29 cellular contexts compared by ENCODE assay signal in genomic region chr9:93368437-93368836, GRCh38.
"Had no signal": no experiment of that assay in that cellular context is flagged by ENCODE, and none has a peak within 500 bp of the region (broad histone marks: within the 10 kb centered on the region; RNA-seq: fewer than 3 reads in every experiment).

No MANE protein-coding gene starts in this region.

- H3K4me3 Mint-ChIP-seq: stimulated activated effector memory CD8-positive, alpha-beta T cell treated with anti-CD3 and anti-CD28 coated beads, Interleukin-12 subunit alpha, Interleukin-12 subunit beta, amount 100 ng/mL, for 72 hours; stimulated activated memory B cell treated with anti-CD40 and anti-IgM and Interleukin-4, amounts not matched to agents 10 μg/mL and 1 μg/mL and 100 μg/mL, for 72 hours; stimulated activated naive B cell treated with anti-CD40 and anti-IgM and Interleukin-4, amounts not matched to agents 10 μg/mL and 1 μg/mL and 100 μg/mL, for 72 hours; stimulated activated naive CD8-positive, alpha-beta T cell treated with anti-CD3 and anti-CD28 coated beads, Interleukin-15, amount 100 ng/mL, for 72 hours; stimulated activated naive CD8-positive, alpha-beta T cell treated with anti-CD3 and anti-CD28 coated beads, Interleukin-15, Interleukin-2, amounts not matched to agents 100 ng/mL and 50 ng/mL, for 24 hours; type B pancreatic cell had no signal

- FAIRE-seq: urothelium cell line had no signal

- ATAC-seq: stimulated activated effector memory CD8-positive, alpha-beta T cell treated with anti-CD3 and anti-CD28 coated beads, Interleukin-12 subunit alpha, Interleukin-12 subunit beta, amount 100 ng/mL, for 72 hours; stimulated activated memory B cell treated with anti-CD40 and anti-IgM and Interleukin-4, amounts not matched to agents 10 μg/mL and 1 μg/mL and 100 μg/mL, for 72 hours; stimulated activated naive B cell treated with anti-CD40 and anti-IgM and Interleukin-4, amounts not matched to agents 10 μg/mL and 1 μg/mL and 100 μg/mL, for 72 hours; stimulated activated naive CD8-positive, alpha-beta T cell treated with anti-CD3 and anti-CD28 coated beads, Interleukin-15, amount 100 ng/mL, for 72 hours; stimulated activated naive CD8-positive, alpha-beta T cell treated with anti-CD3 and anti-CD28 coated beads, Interleukin-15, Interleukin-2, amounts not matched to agents 100 U/mL and 50 U/mL, for 24 hours; upper lobe of right lung had no signal

- H3K27me3 Mint-ChIP-seq: stimulated activated naive CD8-positive, alpha-beta T cell treated with anti-CD3 and anti-CD28 coated beads, Interleukin-15, Interleukin-2, amounts not matched to agents 100 ng/mL and 50 ng/mL, for 24 hours had no signal

- H3K9me3 Mint-ChIP-seq: stimulated activated effector memory CD8-positive, alpha-beta T cell treated with anti-CD3 and anti-CD28 coated beads, Interleukin-12 subunit alpha, Interleukin-12 subunit beta, amount 100 ng/mL, for 72 hours had no signal

- H3K27ac ChIP-seq: stomach, suprapubic skin, testis, thoracic aorta, thyroid gland, tibial artery, tibial nerve, transverse colon, upper lobe of left lung, upper lobe of right lung, uterus, vagina had no signal

- H3K4me3 ChIP-seq: stomach, suprapubic skin, testis, thoracic aorta, thyroid gland, tibial artery, tibial nerve, transverse colon, upper lobe of left lung, upper lobe of right lung, uterus, vagina had no signal

- DNase-seq: stimulated activated CD4-positive, alpha-beta T cell treated with anti-CD3 and anti-CD28 coated beads, Interleukin-2, amount 100 ng/mL, for 48 hours; stimulated activated CD4-positive, alpha-beta T cell treated with anti-CD3 and anti-CD28 coated beads, Interleukin-4, amount 100 ng/mL, for 1 hour; stimulated activated CD4-positive, alpha-beta T cell treated with anti-CD3 and anti-CD28 coated beads, Interleukin-4, amount 100 ng/mL, for 24 hours; stimulated activated CD4-positive, alpha-beta T cell treated with anti-CD3 and anti-CD28 coated beads, Interleukin-4, amount 100 ng/mL, for 4 hours; stimulated activated CD8-positive, alpha-beta memory T cell treated with anti-CD3 and anti-CD28 coated beads, Interleukin-4, amount 100 ng/mL, for 48 hours; stimulated activated naive B cell treated with anti-CD40 and anti-IgM and Interleukin-4, amounts not matched to agents 10 μg/mL and 1 μg/mL and 100 μg/mL, for 72 hours; stimulated activated naive CD4-positive, alpha-beta T cell; stimulated activated naive CD4-positive, alpha-beta T cell treated with Interleukin-2 at 50 U/mL for 16 hours; stimulated activated naive CD8-positive, alpha-beta T cell treated with anti-CD3 and anti-CD28 coated beads, Interleukin-15, amount 100 ng/mL, for 72 hours; stimulated activated naive CD8-positive, alpha-beta T cell treated with anti-CD3 and anti-CD28 coated beads, Interleukin-15, Interleukin-2, amounts not matched to agents 100 U/mL and 50 U/mL, for 24 hours; stomach; substantia nigra; testis; thyroid gland; tibial artery; transverse colon; trophoblast cell; upper lobe of left lung; upper lobe of right lung; uterus had no signal

- H3K27ac Mint-ChIP-seq: stimulated activated effector memory CD8-positive, alpha-beta T cell treated with anti-CD3 and anti-CD28 coated beads, Interleukin-12 subunit alpha, Interleukin-12 subunit beta, amount 100 ng/mL, for 72 hours; stimulated activated memory B cell treated with anti-CD40 and anti-IgM and Interleukin-4, amounts not matched to agents 10 μg/mL and 1 μg/mL and 100 μg/mL, for 72 hours; stimulated activated naive B cell treated with anti-CD40 and anti-IgM and Interleukin-4, amounts not matched to agents 10 μg/mL and 1 μg/mL and 100 μg/mL, for 72 hours; stimulated activated naive CD8-positive, alpha-beta T cell treated with anti-CD3 and anti-CD28 coated beads, Interleukin-15, amount 100 ng/mL, for 72 hours; stimulated activated naive CD8-positive, alpha-beta T cell treated with anti-CD3 and anti-CD28 coated beads, Interleukin-15, Interleukin-2, amounts not matched to agents 100 ng/mL and 50 ng/mL, for 24 hours; type B pancreatic cell had no signal

- H3K27me3 ChIP-seq: stomach, suprapubic skin, testis, thyroid gland, tibial nerve, transverse colon, upper lobe of left lung, upper lobe of right lung, uterus, vagina had no signal

- H3K4me1 ChIP-seq: stomach, suprapubic skin, testis, thyroid gland, tibial artery, tibial nerve, transverse colon, upper lobe of left lung, upper lobe of right lung, uterus, vagina had no signal

- H3K36me3 ChIP-seq: stomach, suprapubic skin, thoracic aorta, thyroid gland, tibial artery, tibial nerve, transverse colon, upper lobe of left lung, upper lobe of right lung, uterus, vagina had no signal

- H3K9me3 ChIP-seq: stomach, suprapubic skin, testis, thoracic aorta, thyroid gland, tibial artery, tibial nerve, transverse colon, upper lobe of left lung, upper lobe of right lung, uterus, vagina had no signal

- H3K4me1 Mint-ChIP-seq: stimulated activated effector memory CD8-positive, alpha-beta T cell treated with anti-CD3 and anti-CD28 coated beads, Interleukin-12 subunit alpha, Interleukin-12 subunit beta, amount 100 ng/mL, for 72 hours; stimulated activated naive CD8-positive, alpha-beta T cell treated with anti-CD3 and anti-CD28 coated beads, Interleukin-15, amount 100 ng/mL, for 72 hours had no signal

- H3K36me3 Mint-ChIP-seq: stimulated activated effector memory CD8-positive, alpha-beta T cell treated with anti-CD3 and anti-CD28 coated beads, Interleukin-12 subunit alpha, Interleukin-12 subunit beta, amount 100 ng/mL, for 72 hours; stimulated activated memory B cell treated with anti-CD40 and anti-IgM and Interleukin-4, amounts not matched to agents 10 μg/mL and 1 μg/mL and 100 μg/mL, for 72 hours; stimulated activated naive B cell treated with anti-CD40 and anti-IgM and Interleukin-4, amounts not matched to agents 10 μg/mL and 1 μg/mL and 100 μg/mL, for 72 hours; type B pancreatic cell had no signal
